23 cellular contexts compared by ENCODE assay signal in the genomic region with DNA sequence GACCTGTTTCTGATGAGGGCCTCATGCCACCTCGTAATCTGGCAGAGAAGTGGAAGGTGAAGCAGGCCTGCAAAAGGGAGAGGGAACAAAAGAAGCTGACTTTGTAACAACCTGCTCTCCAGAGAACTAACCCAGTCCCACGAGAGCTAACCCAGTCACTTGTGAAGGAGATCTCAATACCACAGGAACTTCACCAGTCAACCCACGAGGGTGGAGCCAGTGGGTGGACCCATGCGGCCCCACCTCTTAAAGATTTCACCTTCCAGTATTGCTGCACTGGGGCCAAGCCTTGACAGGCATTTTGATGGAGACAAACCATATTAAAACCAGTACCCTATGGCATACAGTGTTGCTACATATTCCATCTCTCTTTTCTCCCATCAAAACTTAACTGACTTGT. TPM values are rescaled to one million over a fixed set of nuclear protein-coding genes. Genes with fewer than 3 reads are reported as not detected.
"Had no signal": no experiment of that assay in that cellular context is flagged by ENCODE, and none has a peak within 500 bp of the region (broad histone marks: within the 10 kb centered on the region; RNA-seq: fewer than 3 reads in every experiment).

No MANE protein-coding gene starts in this region.

- H3K27me3 ChIP-seq: gastrocnemius medialis, heart right ventricle, right lobe of liver had no signal

- H3K36me3 ChIP-seq: gastrocnemius medialis, heart right ventricle, neutrophil, right lobe of liver had no signal

- FAIRE-seq: endometrium, islet of Langerhans had no signal

- H3K4me1 ChIP-seq: gastrocnemius medialis, heart right ventricle, psoas muscle, right lobe of liver had no signal

- ATAC-seq: esophagus mucosa; gastrocnemius medialis; heart right ventricle; naive thymus-derived CD8-positive, alpha-beta T cell; psoas muscle; right lobe of liver had no signal

- H3K9me3 Mint-ChIP-seq: naive thymus-derived CD8-positive, alpha-beta T cell had no signal

- H3K36me3 Mint-ChIP-seq: naive thymus-derived CD8-positive, alpha-beta T cell had no signal

- H3K9me3 ChIP-seq: gastrocnemius medialis, heart right ventricle, neutrophil, psoas muscle, right lobe of liver had no signal

- H3K4me3 Mint-ChIP-seq: naive thymus-derived CD8-positive, alpha-beta T cell had no signal

- H3K27ac ChIP-seq: gastrocnemius medialis, heart right ventricle, neutrophil, psoas muscle, right lobe of liver had no signal

- DNase-seq: effector memory CD4-positive, alpha-beta T cell; gastrocnemius medialis; heart right ventricle; hypothalamus; kidney glomerular epithelial cell; naive thymus-derived CD8-positive, alpha-beta T cell; psoas muscle; retina; right lobe of liver; stimulated activated CD4-positive, alpha-beta T cell treated with anti-CD3 and anti-CD28 coated beads, Interleukin-4, amount 100 ng/mL, for 4 hours; stimulated activated naive CD4-positive, alpha-beta T cell treated with Interleukin-2 at 50 U/mL for 16 hours; trophoblast cell had no signal

- H3K4me3 ChIP-seq: gastrocnemius medialis, heart right ventricle, psoas muscle, right lobe of liver had no signal

- H3K27ac Mint-ChIP-seq: naive thymus-derived CD8-positive, alpha-beta T cell had no signal

- H3K4me1 Mint-ChIP-seq: naive thymus-derived CD8-positive, alpha-beta T cell had no signal

RNA-seq across cellular contexts. Expression of a gene that starts 55.1 kb away (rescaled TPM):
- total RNA-seq: esophagus mucosa; fibroblast of villous mesenchyme; heart right ventricle; lung microvascular endothelial cell; mesenteric fat pad; mononuclear cell; naive thymus-derived CD8-positive, alpha-beta T cell; osteoblast; psoas muscle; urinary bladder had no signal
- polyA plus RNA-seq: heart right ventricle; naive thymus-derived CD8-positive, alpha-beta T cell; neural cell; psoas muscle had no signal
